1 cellular context compared by ENCODE assay signal in genomic region chr1:36397378-36398230, GRCh38.
TF ChIP-seq lines count a peak whose summit lies in the region.

TSS of gene LSM10 (minus strand) at chr1:36397908. CDS start at chr1:36394129, 3,779 bp downstream.

TF ChIP-seq in HepG2, 621 proteins besides CTCF, POLR2A, EP300 and RAD21 (continued from another document and continues in another):
- TF ChIP-seq ZNF761 (CRISPR knock-in tag; conservative IDR thresholded peaks at IDR 0.05) (no peak), ZNF615 (CRISPR knock-in tag; IDR thresholded peaks at IDR 0.05; ENCODE audit: borderline replicate concordance) (0 out of 2 replicates have a peak, but pooled peaks have one; percentile 40), SSRP1 (CRISPR knock-in tag; IDR thresholded peaks at IDR 0.05) (no peak), CREM (IDR thresholded peaks at IDR 0.05) (peak; percentile 91), CREM (CRISPR knock-in tag; IDR thresholded peaks at IDR 0.05) (no peak), ETV5 (CRISPR knock-in tag; IDR thresholded peaks at IDR 0.05; ENCODE audit: borderline replicate concordance) (0 out of 2 replicates have a peak, but pooled peaks have one; percentile 17), MLXIP (CRISPR knock-in tag; IDR thresholded peaks at IDR 0.05; ENCODE audit: borderline replicate concordance) (no peak; the same call in 1 of the 2 replicates), SNAPC4 (CRISPR knock-in tag; IDR thresholded peaks at IDR 0.05) (0 out of 2 replicates have a peak, but pooled peaks have one; percentile 63), FOSL1 (CRISPR knock-in tag; IDR thresholded peaks at IDR 0.05; ENCODE audit: borderline replicate concordance) (peak; percentile 15; the same call in 1 of the 2 replicates), ZNF432 (CRISPR knock-in tag; IDR thresholded peaks at IDR 0.05; ENCODE audit: borderline replicate concordance) (no peak), ZBTB14 (CRISPR knock-in tag; IDR thresholded peaks at IDR 0.05) (0 out of 2 replicates have a peak, but pooled peaks have one; percentile 30), ZMYM3 (CRISPR knock-in tag; IDR thresholded peaks at IDR 0.05) (0 out of 2 replicates have a peak, but pooled peaks have one; percentile 9), SP4 (CRISPR knock-in tag; IDR thresholded peaks at IDR 0.05) (peak; percentile 47; the same call in 1 of the 2 replicates), TRIM24 (CRISPR knock-in tag; IDR thresholded peaks at IDR 0.05) (no peak), ZNF781 (CRISPR knock-in tag; IDR thresholded peaks at IDR 0.05; ENCODE audit: borderline replicate concordance, not compliant biosample characterization) (peak; percentile 75), NFKBIZ (CRISPR knock-in tag; IDR thresholded peaks at IDR 0.05) (no peak), ISX (CRISPR knock-in tag; conservative IDR thresholded peaks at IDR 0.05) (0 out of 2 replicates have a peak, but pooled peaks have one; percentile 79), ZFP90 (CRISPR knock-in tag; IDR thresholded peaks at IDR 0.05; ENCODE audit: borderline replicate concordance) (peak; percentile 93; the same call in 1 of the 2 replicates), RARA (CRISPR knock-in tag; IDR thresholded peaks at IDR 0.05) (peak; percentile 19; the same call in 1 of the 2 replicates), ZNF746 (CRISPR knock-in tag; IDR thresholded peaks at IDR 0.05) (0 out of 2 replicates have a peak, but pooled peaks have one; percentile 39), XRCC5 (optimal IDR thresholded peaks at IDR 0.05; ENCODE audit: low read length) (peak; percentile 61), PAWR (CRISPR knock-in tag; IDR thresholded peaks at IDR 0.05; ENCODE audit: borderline replicate concordance) (no peak), NCOA1 (CRISPR knock-in tag; IDR thresholded peaks at IDR 0.05) (peak; percentile 73; the same call in 1 of the 2 replicates), GABPA (IDR thresholded peaks at IDR 0.05; ENCODE audit: low read depth, low read length) (peak; percentile 47), GABPA (CRISPR knock-in tag; IDR thresholded peaks at IDR 0.05; ENCODE audit: low read depth) (peak; percentile 82)
- TF ChIP-seq, protein P1, sequence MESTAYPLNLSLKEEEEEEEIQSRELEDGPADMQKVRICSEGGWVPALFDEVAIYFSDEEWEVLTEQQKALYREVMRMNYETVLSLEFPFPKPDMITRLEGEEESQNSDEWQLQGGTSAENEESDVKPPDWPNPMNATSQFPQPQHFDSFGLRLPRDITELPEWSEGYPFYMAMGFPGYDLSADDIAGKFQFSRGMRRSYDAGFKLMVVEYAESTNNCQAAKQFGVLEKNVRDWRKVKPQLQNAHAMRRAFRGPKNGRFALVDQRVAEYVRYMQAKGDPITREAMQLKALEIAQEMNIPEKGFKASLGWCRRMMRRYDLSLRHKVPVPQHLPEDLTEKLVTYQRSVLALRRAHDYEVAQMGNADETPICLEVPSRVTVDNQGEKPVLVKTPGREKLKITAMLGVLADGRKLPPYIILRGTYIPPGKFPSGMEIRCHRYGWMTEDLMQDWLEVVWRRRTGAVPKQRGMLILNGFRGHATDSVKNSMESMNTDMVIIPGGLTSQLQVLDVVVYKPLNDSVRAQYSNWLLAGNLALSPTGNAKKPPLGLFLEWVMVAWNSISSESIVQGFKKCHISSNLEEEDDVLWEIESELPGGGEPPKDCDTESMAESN (CRISPR knock-in tag; conservative IDR thresholded peaks at IDR 0.05): peak; percentile 71; the same call in 1 of the 2 replicates
- TF ChIP-seq, protein P2, sequence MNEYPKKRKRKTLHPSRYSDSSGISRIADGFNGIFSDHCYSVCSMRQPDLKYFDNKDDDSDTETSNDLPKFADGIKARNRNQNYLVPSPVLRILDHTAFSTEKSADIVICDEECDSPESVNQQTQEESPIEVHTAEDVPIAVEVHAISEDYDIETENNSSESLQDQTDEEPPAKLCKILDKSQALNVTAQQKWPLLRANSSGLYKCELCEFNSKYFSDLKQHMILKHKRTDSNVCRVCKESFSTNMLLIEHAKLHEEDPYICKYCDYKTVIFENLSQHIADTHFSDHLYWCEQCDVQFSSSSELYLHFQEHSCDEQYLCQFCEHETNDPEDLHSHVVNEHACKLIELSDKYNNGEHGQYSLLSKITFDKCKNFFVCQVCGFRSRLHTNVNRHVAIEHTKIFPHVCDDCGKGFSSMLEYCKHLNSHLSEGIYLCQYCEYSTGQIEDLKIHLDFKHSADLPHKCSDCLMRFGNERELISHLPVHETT (CRISPR knock-in tag; conservative IDR thresholded peaks at IDR 0.05): no peak; the same call in 1 of the 2 replicates
- TF ChIP-seq, protein P3, sequence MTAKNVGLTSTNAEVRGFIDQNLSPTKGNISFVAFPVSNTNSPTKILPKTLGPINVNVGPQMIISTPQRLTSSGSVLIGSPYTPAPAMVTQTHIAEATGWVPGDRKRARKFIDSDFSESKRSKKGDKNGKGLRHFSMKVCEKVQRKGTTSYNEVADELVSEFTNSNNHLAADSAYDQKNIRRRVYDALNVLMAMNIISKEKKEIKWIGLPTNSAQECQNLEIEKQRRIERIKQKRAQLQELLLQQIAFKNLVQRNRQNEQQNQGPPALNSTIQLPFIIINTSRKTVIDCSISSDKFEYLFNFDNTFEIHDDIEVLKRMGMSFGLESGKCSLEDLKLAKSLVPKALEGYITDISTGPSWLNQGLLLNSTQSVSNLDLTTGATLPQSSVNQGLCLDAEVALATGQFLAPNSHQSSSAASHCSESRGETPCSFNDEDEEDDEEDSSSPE (CRISPR knock-in tag; IDR thresholded peaks at IDR 0.05): no peak
- TF ChIP-seq, protein P4, sequence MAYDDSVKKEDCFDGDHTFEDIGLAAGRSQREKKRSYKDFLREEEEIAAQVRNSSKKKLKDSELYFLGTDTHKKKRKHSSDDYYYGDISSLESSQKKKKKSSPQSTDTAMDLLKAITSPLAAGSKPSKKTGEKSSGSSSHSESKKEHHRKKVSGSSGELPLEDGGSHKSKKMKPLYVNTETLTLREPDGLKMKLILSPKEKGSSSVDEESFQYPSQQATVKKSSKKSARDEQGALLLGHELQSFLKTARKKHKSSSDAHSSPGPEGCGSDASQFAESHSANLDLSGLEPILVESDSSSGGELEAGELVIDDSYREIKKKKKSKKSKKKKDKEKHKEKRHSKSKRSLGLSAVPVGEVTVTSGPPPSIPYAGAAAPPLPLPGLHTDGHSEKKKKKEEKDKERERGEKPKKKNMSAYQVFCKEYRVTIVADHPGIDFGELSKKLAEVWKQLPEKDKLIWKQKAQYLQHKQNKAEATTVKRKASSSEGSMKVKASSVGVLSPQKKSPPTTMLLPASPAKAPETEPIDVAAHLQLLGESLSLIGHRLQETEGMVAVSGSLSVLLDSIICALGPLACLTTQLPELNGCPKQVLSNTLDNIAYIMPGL (CRISPR knock-in tag; IDR thresholded peaks at IDR 0.05; ENCODE audit: borderline replicate concordance in 1 of 2, low read depth in 1 of 2): peak in 1 of 2 experiments; percentile 53; a peak in 1 of 4 replicates
- TF ChIP-seq, protein P5, sequence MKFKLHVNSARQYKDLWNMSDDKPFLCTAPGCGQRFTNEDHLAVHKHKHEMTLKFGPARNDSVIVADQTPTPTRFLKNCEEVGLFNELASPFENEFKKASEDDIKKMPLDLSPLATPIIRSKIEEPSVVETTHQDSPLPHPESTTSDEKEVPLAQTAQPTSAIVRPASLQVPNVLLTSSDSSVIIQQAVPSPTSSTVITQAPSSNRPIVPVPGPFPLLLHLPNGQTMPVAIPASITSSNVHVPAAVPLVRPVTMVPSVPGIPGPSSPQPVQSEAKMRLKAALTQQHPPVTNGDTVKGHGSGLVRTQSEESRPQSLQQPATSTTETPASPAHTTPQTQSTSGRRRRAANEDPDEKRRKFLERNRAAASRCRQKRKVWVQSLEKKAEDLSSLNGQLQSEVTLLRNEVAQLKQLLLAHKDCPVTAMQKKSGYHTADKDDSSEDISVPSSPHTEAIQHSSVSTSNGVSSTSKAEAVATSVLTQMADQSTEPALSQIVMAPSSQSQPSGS (CRISPR knock-in tag; IDR thresholded peaks at IDR 0.05): peak; percentile 77
- TF ChIP-seq, protein P6, sequence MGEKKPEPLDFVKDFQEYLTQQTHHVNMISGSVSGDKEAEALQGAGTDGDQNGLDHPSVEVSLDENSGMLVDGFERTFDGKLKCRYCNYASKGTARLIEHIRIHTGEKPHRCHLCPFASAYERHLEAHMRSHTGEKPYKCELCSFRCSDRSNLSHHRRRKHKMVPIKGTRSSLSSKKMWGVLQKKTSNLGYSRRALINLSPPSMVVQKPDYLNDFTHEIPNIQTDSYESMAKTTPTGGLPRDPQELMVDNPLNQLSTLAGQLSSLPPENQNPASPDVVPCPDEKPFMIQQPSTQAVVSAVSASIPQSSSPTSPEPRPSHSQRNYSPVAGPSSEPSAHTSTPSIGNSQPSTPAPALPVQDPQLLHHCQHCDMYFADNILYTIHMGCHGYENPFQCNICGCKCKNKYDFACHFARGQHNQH (CRISPR knock-in tag; IDR thresholded peaks at IDR 0.05): peak; percentile 64; the same call in 1 of the 2 replicates
- TF ChIP-seq, protein P7, sequence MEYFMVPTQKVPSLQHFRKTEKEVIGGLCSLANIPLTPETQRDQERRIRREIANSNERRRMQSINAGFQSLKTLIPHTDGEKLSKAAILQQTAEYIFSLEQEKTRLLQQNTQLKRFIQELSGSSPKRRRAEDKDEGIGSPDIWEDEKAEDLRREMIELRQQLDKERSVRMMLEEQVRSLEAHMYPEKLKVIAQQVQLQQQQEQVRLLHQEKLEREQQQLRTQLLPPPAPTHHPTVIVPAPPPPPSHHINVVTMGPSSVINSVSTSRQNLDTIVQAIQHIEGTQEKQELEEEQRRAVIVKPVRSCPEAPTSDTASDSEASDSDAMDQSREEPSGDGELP (IDR thresholded peaks at IDR 0.05; ENCODE audit: borderline replicate concordance, low read depth): peak; percentile 6; the same call in 1 of the 2 replicates
